Comparison of ENCODE assay signal across 1 cellular context in the genomic region with DNA sequence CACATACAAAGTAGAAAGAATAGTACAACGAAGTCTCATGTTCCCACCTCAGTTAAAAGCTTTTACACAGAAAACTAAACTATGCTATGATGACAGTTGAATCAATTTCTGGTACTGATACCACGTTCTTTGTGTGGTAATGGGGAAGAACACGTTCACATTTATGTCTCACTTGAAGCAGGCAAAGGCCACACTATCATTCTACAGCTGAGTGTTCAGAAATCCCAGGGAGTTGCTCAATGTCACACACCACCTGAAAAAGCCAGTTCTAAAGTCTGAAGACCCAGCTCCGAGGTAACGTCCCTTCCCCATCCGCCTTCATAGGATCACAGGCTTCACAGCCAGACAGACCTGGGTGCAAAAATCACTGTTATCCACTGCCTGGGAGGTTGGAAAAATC.
TF ChIP-seq lines count a peak whose summit lies in the region.

No MANE protein-coding gene starts in this region.

TF ChIP-seq in H1, 55 proteins besides CTCF, POLR2A, EP300 and RAD21:
- TF ChIP-seq SP4 (IDR thresholded peaks at IDR 0.05; ENCODE audit: low read length) (no peak), POLR2AphosphoS5 (IDR thresholded peaks at IDR 0.05; ENCODE audit: low read depth, low read length) (no peak)
